27 cellular contexts compared by ENCODE assay signal in genomic region chr2:32523711-32524110, GRCh38.
DNase-seq lines count a peak whose midpoint lies in the region; ATAC-seq, FAIRE-seq and TF ChIP-seq lines count a peak whose summit lies in the region.
"Had no signal": no experiment of that assay in that cellular context is flagged by ENCODE, and none has a peak within 500 bp of the region (broad histone marks: within the 10 kb centered on the region; RNA-seq: fewer than 3 reads in every experiment).

No MANE protein-coding gene starts in this region.

- H3K36me3 Mint-ChIP-seq in type B pancreatic cell: peaks cover 31% of the 10 kb centered on the region
- H3K36me3 Mint-ChIP-seq in activated CD8-positive, alpha-beta T cell treated with anti-CD3 and anti-CD28 coated beads, Interleukin-2, amount 10 ng/mL, durations not matched to agents 7 days and 5 days (ENCODE audit: low read depth): peaks cover 40% of the 10 kb centered on the region

- TF ChIP-seq CTCF in NB4 (IDR thresholded peaks at IDR 0.05; ENCODE audit: low read depth, low read length): no peak
- no peak for TF ChIP-seq CTCF in K562 (IDR thresholded peaks at IDR 0.05 in 2 of 3, conservative IDR thresholded peaks at IDR 0.05 in 1 of 3; ENCODE audit: insufficient read depth in 2 of 3, low read depth in 1 of 3, low read length in 3 of 3)
- no peak for TF ChIP-seq CTCF in type B pancreatic cell (conservative IDR thresholded peaks at IDR 0.05)

- no peaks in the 10 kb centered on the region for H3K4me1 Mint-ChIP-seq in type B pancreatic cell (ENCODE audit: unreplicated experiment)
- H3K4me1 Mint-ChIP-seq in activated CD8-positive, alpha-beta T cell treated with anti-CD3 and anti-CD28 coated beads, Interleukin-2, amount 10 ng/mL, durations not matched to agents 7 days and 5 days (ENCODE audit: low read depth): no peaks in the 10 kb centered on the region
- H3K4me1 Mint-ChIP-seq: CD14-positive monocyte had no signal

- H3K4me3 ChIP-seq in NB4 (ENCODE audit: low read depth, low read length) (no peak overlapping the region), K562 (no peak overlapping the region)
- H3K4me3 ChIP-seq: MG63, PC-9, SJCRH30 had no signal

- H3K9ac ChIP-seq in K562 (ENCODE audit: insufficient read depth in 1 of 2, low read depth in 2 of 2, low read length in 2 of 2): no peak overlapping the region

- DNase-seq in EH (ENCODE audit: low read depth): peak; percentile 5
- peak; percentile 9 for DNase-seq in NB4 (ENCODE audit: low read depth)
- DNase-seq in K562 (ENCODE audit: extremely low read depth in 1 of 4, low spot score in 3 of 4): no peak
- peak; percentile 62 for DNase-seq in myocyte (ENCODE audit: low read depth)
- DNase-seq in HUDEP-2 (lab: John Stamatoyannopoulos, UW; ENCODE audit: unreplicated experiment in 76 of 76): no peak
- DNase-seq in type B pancreatic cell (ENCODE audit: extremely low spot score, unreplicated experiment): no peak
- DNase-seq in activated CD8-positive, alpha-beta T cell treated with anti-CD3 and anti-CD28 coated beads, Interleukin-2, amount 10 ng/mL, durations not matched to agents 7 days and 5 days: no peak
- DNase-seq: BE2C; Calu3; DMS79 treated with DMSO at 0.1 percent for 48 hours; KG1; MG63; NCI-H1105 treated with DMSO at 0.1 percent for 48 hours; NCI-H146; NCI-H1930; NCI-H2107; NCI-H446; NCI-H524 treated with DMSO at 0.1 percent for 48 hours; NCI-H82; NK-92 treated with Interleukin-12 subunit alpha and Interleukin-12 subunit beta, amount 100 ng/mL, for 24 hours; PC-9; SJCRH30 had no signal

- no peaks in the 10 kb centered on the region for H4K20me1 ChIP-seq in K562 (replicated peaks; ENCODE audit: control insufficient read depth, insufficient read depth, low read length)

- in situ Hi-C loops in K562 (cut with MboI): no loop called here

- no peaks in the 10 kb centered on the region for H3K9me3 Mint-ChIP-seq in type B pancreatic cell
- H3K9me3 Mint-ChIP-seq in activated CD8-positive, alpha-beta T cell treated with anti-CD3 and anti-CD28 coated beads, Interleukin-2, amount 10 ng/mL, durations not matched to agents 7 days and 5 days (ENCODE audit: insufficient read depth): no peaks in the 10 kb centered on the region
- H3K9me3 Mint-ChIP-seq: CD14-positive monocyte had no signal

- no peaks in the 10 kb centered on the region for H3K9me1 ChIP-seq in K562 (ENCODE audit: control insufficient read depth, insufficient read depth, low read length)

- H2AFZ ChIP-seq in K562 (ENCODE audit: low read depth, low read length): no peak overlapping the region
- H2AFZ ChIP-seq: PC-9 had no signal

- TF ChIP-seq RAD21 in K562 (CRISPR knock-in tag; conservative IDR thresholded peaks at IDR 0.05 in 1 of 2, IDR thresholded peaks at IDR 0.05 in 1 of 2): no peak

- no peak for ATAC-seq in K562
- no peak for ATAC-seq in activated CD8-positive, alpha-beta T cell treated with anti-CD3 and anti-CD28 coated beads, Interleukin-2, amount 10 ng/mL, durations not matched to agents 7 days and 5 days
- ATAC-seq: Right ventricle myocardium inferior, SK-N-SH treated with all-trans-retinoic acid at 6 μM for 48 hours had no signal

- no TSS peak for BruUV-seq in K562 (replicated peaks; lab: Mats Ljungman, UMichigan)

- H3K27me3 ChIP-seq in K562 (ENCODE audit: control insufficient read depth in 2 of 2, insufficient read depth in 2 of 2, low read length in 2 of 2): no peaks in the 10 kb centered on the region
- H3K27me3 ChIP-seq: BE2C, MG63, SJCRH30 had no signal

- peaks cover 0 to 10% of the 10 kb centered on the region in 2 experiments; a peak in 2 of 5 replicates for H3K4me1 ChIP-seq in K562 (replicated peaks in 1 of 2; ENCODE audit: control insufficient read depth in 2 of 2, insufficient read depth in 2 of 2, low read length in 2 of 2)
- H3K4me1 ChIP-seq: BE2C, SJCRH30 had no signal

- H3K9me3 ChIP-seq in K562 (replicated peaks; ENCODE audit: control insufficient read depth, insufficient read depth, low read depth, low read length): no peaks in the 10 kb centered on the region
- H3K9me3 ChIP-seq: BE2C, MG63, SJCRH30 had no signal

- no peak overlapping the region for H3K4me3 Mint-ChIP-seq in type B pancreatic cell
- H3K4me3 Mint-ChIP-seq in activated CD8-positive, alpha-beta T cell treated with anti-CD3 and anti-CD28 coated beads, Interleukin-2, amount 10 ng/mL, durations not matched to agents 7 days and 5 days: no peak overlapping the region
- H3K4me3 Mint-ChIP-seq: CD14-positive monocyte had no signal

- 90% methylated on average over 5 of the region's 6 CpGs for WGBS in K562 (ENCODE audit: insufficient coverage, low coverage, missing lambda C conversion rate)

- no peak overlapping the region for H3K27ac ChIP-seq in K562 (ENCODE audit: extremely low read depth, low read depth, low read length)
- H3K27ac ChIP-seq: PC-9, SJCRH30 had no signal

- no peaks in the 10 kb centered on the region for H3K79me2 ChIP-seq in K562 (ENCODE audit: control insufficient read depth, insufficient read depth, low read length)

- peak; percentile 35 for FAIRE-seq in K562 (lab: Jason Lieb, UNC)
- FAIRE-seq: GM19239, H54 had no signal

- intact Hi-C loops in K562 (cut with micrococcal nuclease): no loop called here

- H3K4me2 ChIP-seq in K562 (ENCODE audit: insufficient read depth, low read length): no peak overlapping the region
- H3K4me2 ChIP-seq: PC-9 had no signal

- no peaks in the 10 kb centered on the region for H3K27me3 Mint-ChIP-seq in type B pancreatic cell
- H3K27me3 Mint-ChIP-seq in activated CD8-positive, alpha-beta T cell treated with anti-CD3 and anti-CD28 coated beads, Interleukin-2, amount 10 ng/mL, durations not matched to agents 7 days and 5 days (ENCODE audit: low read depth): no peaks in the 10 kb centered on the region

- POLR2A ChIA-PET in K562 (lab: Yijun Ruan, JAX): no interaction called here
- POLR2A ChIA-PET in activated CD8-positive, alpha-beta T cell treated with anti-CD3 and anti-CD28 coated beads, Interleukin-2, amount 10 ng/mL, durations not matched to agents 7 days and 5 days (lab: Charles Lee): no interaction called here

- no peak overlapping the region for H3K27ac Mint-ChIP-seq in type B pancreatic cell
- H3K27ac Mint-ChIP-seq in activated CD8-positive, alpha-beta T cell treated with anti-CD3 and anti-CD28 coated beads, Interleukin-2, amount 10 ng/mL, durations not matched to agents 7 days and 5 days: no peak overlapping the region

- CTCF ChIA-PET in K562 (lab: Yijun Ruan, JAX; ENCODE audit: low intra/inter-chr PET ratio): no interaction called here
- CTCF ChIA-PET in activated CD8-positive, alpha-beta T cell treated with anti-CD3 and anti-CD28 coated beads, Interleukin-2, amount 10 ng/mL, durations not matched to agents 7 days and 5 days (lab: Charles Lee): no interaction called here

- peaks cover 82% of the 10 kb centered on the region for H3K36me3 ChIP-seq in K562 (ENCODE audit: control insufficient read depth, insufficient read depth, low read length)

- TF ChIP-seq POLR2A in NB4 (IDR thresholded peaks at IDR 0.05; ENCODE audit: extremely low read depth, insufficient read length) (no peak), K562 (conservative IDR thresholded peaks at IDR 0.05) (no peak)

- TF ChIP-seq EP300 in K562 (IDR thresholded peaks at IDR 0.05; ENCODE audit: low read length): no peak

TF ChIP-seq in K562, 482 proteins besides CTCF, POLR2A, EP300 and RAD21 (continues in another document):
- TF ChIP-seq RBM15 (IDR thresholded peaks at IDR 0.05; ENCODE audit: insufficient read depth, low read length): no peak
- TF ChIP-seq MTA1 (IDR thresholded peaks at IDR 0.05; ENCODE audit: borderline replicate concordance): no peak
- no peak for TF ChIP-seq ZNF232 (CRISPR knock-in tag; IDR thresholded peaks at IDR 0.05)
- TF ChIP-seq SMARCA4 (IDR thresholded peaks at IDR 0.05): no peak
- no peak for TF ChIP-seq ATF3 (IDR thresholded peaks at IDR 0.05)
- no peak for TF ChIP-seq ATF3 (CRISPR knock-in tag; conservative IDR thresholded peaks at IDR 0.05)
- TF ChIP-seq NFYB (IDR thresholded peaks at IDR 0.05; ENCODE audit: extremely low read depth, insufficient read length): no peak
- TF ChIP-seq PRMT5 (CRISPR knock-in tag; IDR thresholded peaks at IDR 0.05): no peak
- TF ChIP-seq VEZF1 (CRISPR knock-in tag; IDR thresholded peaks at IDR 0.05): no peak
- TF ChIP-seq ZNF583 (CRISPR knock-in tag; IDR thresholded peaks at IDR 0.05): no peak
- TF ChIP-seq NEUROD1 (IDR thresholded peaks at IDR 0.05; ENCODE audit: borderline replicate concordance, low read depth, low read length, partially characterized antibody): no peak
- no peak for TF ChIP-seq ATF2 (CRISPR knock-in tag; IDR thresholded peaks at IDR 0.05)
- no peak for TF ChIP-seq SMARCE1 (IDR thresholded peaks at IDR 0.05)
- TF ChIP-seq NFIX (CRISPR knock-in tag; IDR thresholded peaks at IDR 0.05; ENCODE audit: low read depth): no peak

Comparison
In these comparisons a context has a peak if more than half of its experiments do, and no peak if none do; other contexts are left out.
1. DNase-seq: peak in EH (single experiment), NB4 (single experiment) and myocyte (single experiment); none in K562 (0 of 4), HUDEP-2 (0 of 76), type B pancreatic cell (single experiment) and activated CD8-positive, alpha-beta T cell treated with anti-CD3 and anti-CD28 coated beads, Interleukin-2, amount 10 ng/mL, durations not matched to agents 7 days and 5 days (single experiment).